ENCODE assay signal across 11 cellular contexts in the genomic region with DNA sequence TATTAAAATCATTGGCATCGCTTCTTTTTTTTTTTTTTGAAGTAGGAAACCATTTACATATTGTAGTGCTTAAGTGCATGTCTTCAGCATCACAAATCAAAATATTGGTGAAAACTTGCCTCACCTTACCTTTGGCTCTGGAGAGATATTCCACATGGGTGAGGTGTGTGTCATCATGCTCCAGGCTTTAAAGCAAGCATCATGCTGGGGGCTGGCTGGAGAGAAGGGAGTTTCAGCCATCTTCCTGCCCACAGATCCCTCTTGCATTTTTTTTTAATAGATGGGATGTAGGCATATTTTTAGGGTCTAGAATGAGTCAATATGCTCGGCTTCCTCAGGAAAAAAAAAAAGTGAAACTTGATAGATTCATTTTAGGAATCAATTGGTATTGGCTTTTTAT. TPM values are rescaled to one million over a fixed set of nuclear protein-coding genes. Genes with fewer than 3 reads are reported as not detected.
"Had no signal": no experiment of that assay in that cellular context is flagged by ENCODE, and none has a peak within 500 bp of the region (broad histone marks: within the 10 kb centered on the region; RNA-seq: fewer than 3 reads in every experiment).

No MANE protein-coding gene starts in this region.

- H3K27ac Mint-ChIP-seq: IgD-negative memory B cell had no signal

- H3K4me1 Mint-ChIP-seq: IgD-negative memory B cell had no signal

- DNase-seq: GOT3, H7, Karpas-422, KBM-7 had no signal

- H3K4me3 ChIP-seq: GM23248, HAP-1 had no signal

- H3K4me3 Mint-ChIP-seq: IgD-negative memory B cell had no signal

- H3K36me3 ChIP-seq: HAP-1 had no signal

- H3K4me2 ChIP-seq: KMS-11 had no signal

- H3K36me3 Mint-ChIP-seq: IgD-negative memory B cell had no signal

- ATAC-seq: HepG2 had no signal

- H3K27ac ChIP-seq: GM23248, HL-60, KMS-11 had no signal

- H3K9ac ChIP-seq: GM23248, KMS-11 had no signal

- H3K4me1 ChIP-seq: HAP-1 had no signal

RNA-seq across cellular contexts. Expression of a gene that starts 2.3 kb away (rescaled TPM):
- total RNA-seq: H4, HepG2 had no signal
- polyA plus RNA-seq: HepG2, IgD-negative memory B cell had no signal
